18 cellular contexts compared by ENCODE assay signal in the genomic region with DNA sequence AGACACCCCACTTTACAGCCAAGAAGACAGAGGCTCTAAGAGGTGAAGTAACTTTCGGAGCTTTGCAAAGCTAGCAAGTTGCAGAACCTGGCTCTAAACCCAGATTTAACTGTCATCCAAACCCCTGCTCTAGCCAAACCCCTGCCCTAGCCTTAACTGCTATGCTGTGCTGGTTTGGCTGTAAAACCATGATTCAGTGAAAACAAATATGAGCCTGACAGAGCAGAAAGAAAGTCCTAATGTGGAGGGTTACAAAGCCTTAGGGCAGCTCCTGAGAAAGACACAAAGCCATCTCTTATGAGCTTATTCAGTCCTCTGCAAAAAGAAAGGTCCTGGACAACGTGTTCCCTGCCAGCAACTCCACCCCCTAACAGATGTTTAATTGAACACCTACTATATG.
DNase-seq lines count a peak whose midpoint lies in the region; ATAC-seq, FAIRE-seq and TF ChIP-seq lines count a peak whose summit lies in the region.
"Had no signal": no experiment of that assay in that cellular context is flagged by ENCODE, and none has a peak within 500 bp of the region (broad histone marks: within the 10 kb centered on the region; RNA-seq: fewer than 3 reads in every experiment).

No MANE protein-coding gene starts in this region.

- no peak overlapping the region for H3K4me2 ChIP-seq in astrocyte (ENCODE audit: low read length)

- no peak overlapping the region for H3K4me3 ChIP-seq in astrocyte (ENCODE audit: insufficient read depth, low read depth, low read length)

- ATAC-seq in HG03139 (IDR thresholded peaks at IDR 0.05; ENCODE audit: unreplicated experiment) = no peak
- ATAC-seq: SK-N-SH treated with all-trans-retinoic acid at 6 μM for 48 hours had no signal

- FAIRE-seq in astrocyte (lab: Jason Lieb, UNC) = no peak
- FAIRE-seq: G401.6 had no signal

- no peak overlapping the region for H3K27ac ChIP-seq in astrocyte (ENCODE audit: low read depth, low read length)

- H3K27me3 Mint-ChIP-seq in activated CD4-positive, alpha-beta T cell treated with anti-CD3 and anti-CD28 coated beads, Interleukin-2, amount 10 ng/mL, durations not matched to agents 24 days and 14 days = peaks cover 2% of the 10 kb centered on the region
- H3K27me3 Mint-ChIP-seq in astrocyte (ENCODE audit: low read depth, unreplicated experiment) (peaks cover 6% of the 10 kb centered on the region), neural crest cell (ENCODE audit: low read depth) (no peaks in the 10 kb centered on the region)

- H3K9me3 ChIP-seq in astrocyte (ENCODE audit: insufficient read depth, low read depth, low read length) = no peaks in the 10 kb centered on the region

- intact Hi-C loops in activated CD4-positive, alpha-beta T cell treated with anti-CD3 and anti-CD28 coated beads, Interleukin-2, amount 10 ng/mL, durations not matched to agents 24 days and 14 days (cut with micrococcal nuclease) = loop anchor here (5.0 kb wide), 6 partner anchors 173 to 668 kb away; a partner anchor contains a TSS

- no peak for DNase-seq in activated CD4-positive, alpha-beta T cell treated with anti-CD3 and anti-CD28 coated beads, Interleukin-2, amount 10 ng/mL, durations not matched to agents 24 days and 14 days
- no peak for DNase-seq in activated CD4-positive, alpha-beta T cell treated with anti-CD3 and anti-CD28 coated beads for 4 hours
- DNase-seq in astrocyte (ENCODE audit: low read depth) = no peak
- no peak for DNase-seq in neural crest cell (ENCODE audit: low read depth, low spot score)
- DNase-seq in NCI-H1417 (lab: John Stamatoyannopoulos, UW) = no peak
- no peak for DNase-seq in NCI-H2171 treated with DMSO at 0.1 percent for 48 hours (lab: John Stamatoyannopoulos, UW)
- no peak for DNase-seq in NK-92 treated with Interleukin-12 subunit alpha and Interleukin-12 subunit beta, amount 100 ng/mL, for 24 hours (lab: John Stamatoyannopoulos, UW)
- DNase-seq: Calu3, DMS79 treated with DMSO at 0.1 percent for 48 hours, HCEC 1CT, Kasumi-1, NCI-H1417 treated with DMSO at 0.1 percent for 48 hours, NCI-H2029, NCI-H526 had no signal

- TF ChIP-seq CTCF in astrocyte (IDR thresholded peaks at IDR 0.05; ENCODE audit: insufficient read depth, low read depth, low read length) (no peak), neural crest cell (conservative IDR thresholded peaks at IDR 0.05) (no peak)

- H3K79me2 ChIP-seq in astrocyte (ENCODE audit: insufficient read depth, low read length) = no peaks in the 10 kb centered on the region

- H3K36me3 Mint-ChIP-seq in activated CD4-positive, alpha-beta T cell treated with anti-CD3 and anti-CD28 coated beads, Interleukin-2, amount 10 ng/mL, durations not matched to agents 24 days and 14 days (ENCODE audit: low read depth) = no peaks in the 10 kb centered on the region
- peaks cover 2% of the 10 kb centered on the region for H3K36me3 Mint-ChIP-seq in astrocyte (ENCODE audit: low read depth, unreplicated experiment)
- no peaks in the 10 kb centered on the region for H3K36me3 Mint-ChIP-seq in neural crest cell (ENCODE audit: low read depth)
- H3K36me3 Mint-ChIP-seq: CD14-positive monocyte had no signal

- H3K9ac ChIP-seq in astrocyte (ENCODE audit: low read length) = no peak overlapping the region

- peak overlapping the region; percentile 30 for H3K27ac Mint-ChIP-seq in activated CD4-positive, alpha-beta T cell treated with anti-CD3 and anti-CD28 coated beads, Interleukin-2, amount 10 ng/mL, durations not matched to agents 24 days and 14 days
- H3K27ac Mint-ChIP-seq in astrocyte (ENCODE audit: unreplicated experiment) (peak overlapping the region; percentile 81), neural crest cell (ENCODE audit: unreplicated experiment) (peak overlapping the region; percentile 76)

- H3K4me1 Mint-ChIP-seq in activated CD4-positive, alpha-beta T cell treated with anti-CD3 and anti-CD28 coated beads, Interleukin-2, amount 10 ng/mL, durations not matched to agents 24 days and 14 days = peaks cover 15% of the 10 kb centered on the region
- H3K4me1 Mint-ChIP-seq in astrocyte (ENCODE audit: low read depth, unreplicated experiment) (peaks cover 19% of the 10 kb centered on the region), neural crest cell (peaks cover 58% of the 10 kb centered on the region)

- no peak overlapping the region for H3K4me3 Mint-ChIP-seq in activated CD4-positive, alpha-beta T cell treated with anti-CD3 and anti-CD28 coated beads, Interleukin-2, amount 10 ng/mL, durations not matched to agents 24 days and 14 days
- H3K4me3 Mint-ChIP-seq in astrocyte (ENCODE audit: unreplicated experiment) (no peak overlapping the region), neural crest cell (peak overlapping the region; percentile 65)

- no peaks in the 10 kb centered on the region for H3K27me3 ChIP-seq in astrocyte (ENCODE audit: insufficient read depth, low read length)

- peaks cover 14% of the 10 kb centered on the region for H3K4me1 ChIP-seq in astrocyte (ENCODE audit: insufficient read depth, low read length)

- no peaks in the 10 kb centered on the region for H3K9me3 Mint-ChIP-seq in activated CD4-positive, alpha-beta T cell treated with anti-CD3 and anti-CD28 coated beads, Interleukin-2, amount 10 ng/mL, durations not matched to agents 24 days and 14 days
- H3K9me3 Mint-ChIP-seq in astrocyte (ENCODE audit: unreplicated experiment) (no peaks in the 10 kb centered on the region), neural crest cell (peaks cover 3% of the 10 kb centered on the region)
- H3K9me3 Mint-ChIP-seq: CD14-positive monocyte had no signal

- no peaks in the 10 kb centered on the region for H4K20me1 ChIP-seq in astrocyte (ENCODE audit: insufficient read depth, low read length)

- H2AFZ ChIP-seq in astrocyte (ENCODE audit: low read depth, low read length) = no peak overlapping the region

- H3K36me3 ChIP-seq in astrocyte (ENCODE audit: insufficient read depth, low read length) = no peaks in the 10 kb centered on the region

Comparison
In these comparisons a context has a peak if more than half of its experiments do, and no peak if none do; other contexts are left out.
1. H3K27ac Mint-ChIP-seq: peak in every context shown above with its lines; median percentile 81 in astrocyte; 76 in neural crest cell; 30 in activated CD4-positive, alpha-beta T cell treated with anti-CD3 and anti-CD28 coated beads, Interleukin-2, amount 10 ng/mL, durations not matched to agents 24 days and 14 days.